10 cellular contexts compared by ENCODE assay signal in genomic region chr9:115209601-115210306, GRCh38.
DNase-seq lines count a peak whose midpoint lies in the region; ATAC-seq and TF ChIP-seq lines count a peak whose summit lies in the region.
"Had no signal": no experiment of that assay in that cellular context is flagged by ENCODE, and none has a peak within 500 bp of the region (broad histone marks: within the 10 kb centered on the region; RNA-seq: fewer than 3 reads in every experiment).

No MANE protein-coding gene starts in this region.

- peak overlapping the region in 1 of 2 donors; percentile 86 for H3K27ac Mint-ChIP-seq in activated naive CD4-positive, alpha-beta T cell treated with anti-CD3 and anti-CD28 coated beads, Interleukin-2, amount 50 U/mL, for 72 hours
- no peak overlapping the region for H3K27ac Mint-ChIP-seq in activated naive CD4-positive, alpha-beta T cell treated with anti-CD3 and anti-CD28 coated beads, Interleukin-2, amount 10 ng/mL, durations not matched to agents 7 days and 5 days
- no peak overlapping the region for H3K27ac Mint-ChIP-seq in T-helper 2 cell treated with Interferon-gamma antibody and Interleukin-4, amounts not matched to agents 5 μg/mL and 100 μg/mL, for 36 hours
- H3K27ac Mint-ChIP-seq in stimulated activated memory B cell treated with anti-CD40 and anti-IgM and Interleukin-4, amounts not matched to agents 10 μg/mL and 1 μg/mL and 100 μg/mL, for 72 hours: peak overlapping the region; percentile 63
- H3K27ac Mint-ChIP-seq: B cell; T-helper 1 cell treated with Interleukin-12 subunit alpha and Interleukin-12 subunit beta and Interleukin-4 antibody, amounts not matched to agents 30 μg/mL and 1 μg/mL, for 36 hours had no signal

- no peak overlapping the region for H3K4me3 ChIP-seq in sigmoid colon

- H3K27me3 Mint-ChIP-seq in activated naive CD4-positive, alpha-beta T cell treated with anti-CD3 and anti-CD28 coated beads, Interleukin-2, amount 10 ng/mL, durations not matched to agents 7 days and 5 days: no peaks in the 10 kb centered on the region
- H3K27me3 Mint-ChIP-seq in T-helper 2 cell treated with Interferon-gamma antibody and Interleukin-4, amounts not matched to agents 5 μg/mL and 100 μg/mL, for 36 hours (ENCODE audit: low read depth): peaks cover 10% of the 10 kb centered on the region
- no peaks in the 10 kb centered on the region for H3K27me3 Mint-ChIP-seq in stimulated activated memory B cell treated with anti-CD40 and anti-IgM and Interleukin-4, amounts not matched to agents 10 μg/mL and 1 μg/mL and 100 μg/mL, for 72 hours
- H3K27me3 Mint-ChIP-seq: B cell had no signal

- ATAC-seq in activated naive CD4-positive, alpha-beta T cell treated with anti-CD3 and anti-CD28 coated beads, Interleukin-2, amount 50 U/mL, for 72 hours: peak; percentile 90 to 93
- ATAC-seq in HG02870 (IDR thresholded peaks at IDR 0.05; ENCODE audit: unreplicated experiment): peak; percentile 63
- peak; percentile 90 for ATAC-seq in stimulated activated memory B cell treated with anti-CD40 and anti-IgM and Interleukin-4, amounts not matched to agents 10 μg/mL and 1 μg/mL and 100 μg/mL, for 72 hours

- no peak for TF ChIP-seq CTCF in sigmoid colon (IDR thresholded peaks at IDR 0.05)

- WGBS in sigmoid colon, 2 donors: 41 to 57% methylated on average over 2 of the region's 2 CpGs

- peaks cover 11% of the 10 kb centered on the region for H3K4me1 Mint-ChIP-seq in activated naive CD4-positive, alpha-beta T cell treated with anti-CD3 and anti-CD28 coated beads, Interleukin-2, amount 10 ng/mL, durations not matched to agents 7 days and 5 days
- H3K4me1 Mint-ChIP-seq in T-helper 2 cell treated with Interferon-gamma antibody and Interleukin-4, amounts not matched to agents 5 μg/mL and 100 μg/mL, for 36 hours (ENCODE audit: low read depth): peaks cover 19% of the 10 kb centered on the region
- peaks cover 73% of the 10 kb centered on the region for H3K4me1 Mint-ChIP-seq in stimulated activated memory B cell treated with anti-CD40 and anti-IgM and Interleukin-4, amounts not matched to agents 10 μg/mL and 1 μg/mL and 100 μg/mL, for 72 hours

- no peaks in the 10 kb centered on the region for H3K9me3 ChIP-seq in sigmoid colon

- TF ChIP-seq EP300 in sigmoid colon (IDR thresholded peaks at IDR 0.05): no peak

- TF ChIP-seq POLR2A in sigmoid colon (IDR thresholded peaks at IDR 0.05): no peak

- intact Hi-C loops in sigmoid colon (cut with DNase I): loop anchor here (5.0 kb wide), 4 partner anchors 53 to 313 kb away; no protein-coding TSS in a partner anchor

- DNase-seq in activated naive CD4-positive, alpha-beta T cell treated with anti-CD3 and anti-CD28 coated beads, Interleukin-2, amount 50 U/mL, for 72 hours (ENCODE audit: low spot score in 2 of 2): peak in 1 of 2 donors; percentile 23
- DNase-seq in activated naive CD4-positive, alpha-beta T cell treated with anti-CD3 and anti-CD28 coated beads, Interleukin-2, amount 10 ng/mL, durations not matched to agents 7 days and 5 days: no peak
- DNase-seq in T-helper 2 cell treated with Interferon-gamma antibody and Interleukin-4, amounts not matched to agents 5 μg/mL and 100 μg/mL, for 36 hours (ENCODE audit: low spot score): peak; percentile 47
- DNase-seq in globus pallidus (ENCODE audit: low spot score): no peak
- no peak for DNase-seq in AG08396 (ENCODE audit: low spot score)
- DNase-seq in sigmoid colon: no peak

- H3K36me3 ChIP-seq in sigmoid colon: no peaks in the 10 kb centered on the region

- H3K27ac ChIP-seq in sigmoid colon: peak overlapping the region in 2 of 4 donors; percentile 37 to 77

- CTCF ChIA-PET in activated naive CD4-positive, alpha-beta T cell treated with anti-CD3 and anti-CD28 coated beads, Interleukin-2, amount 10 ng/mL, durations not matched to agents 7 days and 5 days (lab: Charles Lee): no interaction called here

- H3K4me1 ChIP-seq in sigmoid colon: peaks cover 0 to 55% (median 36%) of the 10 kb centered on the region in 4 donors

- H3K36me3 Mint-ChIP-seq in activated naive CD4-positive, alpha-beta T cell treated with anti-CD3 and anti-CD28 coated beads, Interleukin-2, amount 50 U/mL, for 72 hours: no peaks in the 10 kb centered on the region
- no peaks in the 10 kb centered on the region for H3K36me3 Mint-ChIP-seq in activated naive CD4-positive, alpha-beta T cell treated with anti-CD3 and anti-CD28 coated beads, Interleukin-2, amount 10 ng/mL, durations not matched to agents 7 days and 5 days
- no peaks in the 10 kb centered on the region for H3K36me3 Mint-ChIP-seq in T-helper 2 cell treated with Interferon-gamma antibody and Interleukin-4, amounts not matched to agents 5 μg/mL and 100 μg/mL, for 36 hours (ENCODE audit: low read depth)
- no peaks in the 10 kb centered on the region for H3K36me3 Mint-ChIP-seq in stimulated activated memory B cell treated with anti-CD40 and anti-IgM and Interleukin-4, amounts not matched to agents 10 μg/mL and 1 μg/mL and 100 μg/mL, for 72 hours

- H3K27me3 ChIP-seq in sigmoid colon: no peaks in the 10 kb centered on the region

- H3K4me3 Mint-ChIP-seq in activated naive CD4-positive, alpha-beta T cell treated with anti-CD3 and anti-CD28 coated beads, Interleukin-2, amount 10 ng/mL, durations not matched to agents 7 days and 5 days: no peak overlapping the region
- no peak overlapping the region for H3K4me3 Mint-ChIP-seq in T-helper 2 cell treated with Interferon-gamma antibody and Interleukin-4, amounts not matched to agents 5 μg/mL and 100 μg/mL, for 36 hours
- H3K4me3 Mint-ChIP-seq in stimulated activated memory B cell treated with anti-CD40 and anti-IgM and Interleukin-4, amounts not matched to agents 10 μg/mL and 1 μg/mL and 100 μg/mL, for 72 hours: no peak overlapping the region
- H3K4me3 Mint-ChIP-seq: B cell; T-helper 1 cell treated with Interleukin-12 subunit alpha and Interleukin-12 subunit beta and Interleukin-4 antibody, amounts not matched to agents 30 μg/mL and 1 μg/mL, for 36 hours had no signal

- no peaks in the 10 kb centered on the region for H3K9me3 Mint-ChIP-seq in activated naive CD4-positive, alpha-beta T cell treated with anti-CD3 and anti-CD28 coated beads, Interleukin-2, amount 50 U/mL, for 72 hours
- no peaks in the 10 kb centered on the region for H3K9me3 Mint-ChIP-seq in activated naive CD4-positive, alpha-beta T cell treated with anti-CD3 and anti-CD28 coated beads, Interleukin-2, amount 10 ng/mL, durations not matched to agents 7 days and 5 days
- no peaks in the 10 kb centered on the region for H3K9me3 Mint-ChIP-seq in T-helper 2 cell treated with Interferon-gamma antibody and Interleukin-4, amounts not matched to agents 5 μg/mL and 100 μg/mL, for 36 hours
- no peaks in the 10 kb centered on the region for H3K9me3 Mint-ChIP-seq in stimulated activated memory B cell treated with anti-CD40 and anti-IgM and Interleukin-4, amounts not matched to agents 10 μg/mL and 1 μg/mL and 100 μg/mL, for 72 hours
- H3K9me3 Mint-ChIP-seq: T-helper 1 cell treated with Interleukin-12 subunit alpha and Interleukin-12 subunit beta and Interleukin-4 antibody, amounts not matched to agents 30 μg/mL and 1 μg/mL, for 36 hours had no signal
